Comparison of ENCODE assay signal across 26 cellular contexts in the genomic region with DNA sequence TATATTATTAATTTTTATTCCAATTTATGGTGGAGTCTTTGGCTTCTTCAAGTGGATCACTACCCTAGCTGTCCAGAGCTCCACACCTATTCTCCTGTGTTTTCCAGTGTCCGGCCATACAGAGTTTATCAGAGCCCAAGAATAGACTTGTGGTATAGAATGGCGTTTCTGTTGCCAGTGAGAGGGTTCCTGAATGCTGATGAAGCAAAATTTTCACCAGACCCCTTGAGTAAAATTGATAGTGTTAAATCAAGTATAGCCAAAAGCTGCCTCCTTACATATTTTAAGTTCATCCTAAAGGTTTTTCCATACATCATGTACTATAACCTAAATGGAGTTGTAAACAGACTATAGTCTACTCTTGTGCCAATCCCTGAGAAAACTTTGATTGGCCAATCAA.
"Had no signal": no experiment of that assay in that cellular context is flagged by ENCODE, and none has a peak within 500 bp of the region (broad histone marks: within the 10 kb centered on the region; RNA-seq: fewer than 3 reads in every experiment).

No MANE protein-coding gene starts in this region.

- ATAC-seq: effector memory CD8-positive, alpha-beta T cell; esophagus mucosa; foreskin keratinocyte; gastrocnemius medialis; gastroesophageal sphincter; heart left ventricle; heart right ventricle had no signal

- H3K79me2 ChIP-seq: hepatocyte had no signal

- H3K27ac ChIP-seq: colonic mucosa, coronary artery, dorsolateral prefrontal cortex, epithelial cell of prostate, esophagus muscularis mucosa, esophagus squamous epithelium, foreskin keratinocyte, gastrocnemius medialis, gastroesophageal sphincter, heart left ventricle, heart right ventricle, hepatocyte had no signal

- H3K4me1 ChIP-seq: colonic mucosa, esophagus muscularis mucosa, esophagus squamous epithelium, foreskin keratinocyte, gastrocnemius medialis, gastroesophageal sphincter, heart left ventricle, heart right ventricle had no signal

- FAIRE-seq: endothelial cell of umbilical vein had no signal

- H3K4me3 ChIP-seq: colonic mucosa, coronary artery, dorsolateral prefrontal cortex, esophagus muscularis mucosa, esophagus squamous epithelium, gastrocnemius medialis, gastroesophageal sphincter, heart left ventricle, heart right ventricle, hepatocyte had no signal

- DNase-seq: colonic mucosa; cortex of kidney; dermis blood vessel endothelial cell; dorsolateral prefrontal cortex; effector CD4-positive, alpha-beta T cell; effector CD8-positive, alpha-beta T cell; effector memory CD4-positive, alpha-beta T cell; effector memory CD8-positive, alpha-beta T cell; endodermal cell; erythroblast; esophagus squamous epithelium; foreskin fibroblast; foreskin keratinocyte; foreskin melanocyte; gastrocnemius medialis; glutamatergic neuron; head of caudate nucleus; heart left ventricle; heart right ventricle had no signal

- H2AFZ ChIP-seq: hepatocyte had no signal

- H3K27me3 ChIP-seq: colonic mucosa, foreskin keratinocyte, gastrocnemius medialis, hepatocyte had no signal

- H3K4me2 ChIP-seq: hepatocyte had no signal

- H3K36me3 ChIP-seq: colonic mucosa, esophagus muscularis mucosa, esophagus squamous epithelium, gastrocnemius medialis, gastroesophageal sphincter, heart left ventricle, heart right ventricle had no signal

- H3K9me3 ChIP-seq: colonic mucosa, esophagus muscularis mucosa, esophagus squamous epithelium, gastrocnemius medialis, gastroesophageal sphincter, heart left ventricle, heart right ventricle had no signal
